In the genomic region with DNA sequence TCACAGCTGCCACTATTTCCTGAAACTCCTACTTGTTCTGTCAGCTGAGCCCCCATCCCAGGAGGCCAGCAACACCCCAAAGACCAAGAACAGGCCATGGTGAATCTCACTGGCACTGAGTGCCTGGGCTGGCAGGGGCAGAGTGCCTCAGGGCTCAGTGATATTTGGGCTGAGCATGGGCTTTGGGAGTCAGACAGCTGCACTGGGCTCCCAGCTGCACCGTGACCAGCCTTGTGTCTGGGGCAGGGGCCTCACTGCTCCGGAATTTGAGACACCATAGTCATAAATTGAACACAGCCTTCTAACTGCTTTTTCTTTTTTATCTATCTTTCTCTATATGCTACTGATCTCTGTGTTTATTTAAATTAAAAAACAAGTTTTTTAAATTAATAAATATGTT, we compare ENCODE assay signal across 35 cellular contexts.
"Had no signal": no experiment of that assay in that cellular context is flagged by ENCODE, and none has a peak within 500 bp of the region (broad histone marks: within the 10 kb centered on the region; RNA-seq: fewer than 3 reads in every experiment).

No MANE protein-coding gene starts in this region.

- DNase-seq: Karpas-422, Kasumi-1, KG1, MG63, MM.1S, MV-4-11, NCI-H1048, NCI-H1092, NCI-H1092 treated with DMSO at 0.1 percent for 48 hours, NCI-H1105, NCI-H1105 treated with DMSO at 0.1 percent for 48 hours, NCI-H1417, NCI-H1417 treated with DMSO at 0.1 percent for 48 hours, NCI-H1436, NCI-H1436 treated with DMSO at 0.1 percent for 48 hours, NCI-H146, NCI-H1694, NCI-H1694 treated with DMSO at 0.1 percent for 48 hours, NCI-H187, NCI-H187 treated with DMSO at 0.1 percent for 48 hours, NCI-H1930, NCI-H2029, NCI-H2029 treated with DMSO at 0.1 percent for 48 hours, NCI-H2081, NCI-H2081 treated with DMSO at 0.1 percent for 48 hours, NCI-H2107, NCI-H2171, NCI-H2227 treated with DMSO at 0.1 percent for 48 hours, NCI-H226, NCI-H345, NCI-H446, NCI-H446 treated with DMSO at 0.1 percent for 48 hours, NCI-H510A, NCI-H510A treated with DMSO at 0.1 percent for 48 hours had no signal

- H3K27me3 ChIP-seq: MG63 had no signal

- H3K4me3 ChIP-seq: MG63 had no signal

- H3K9me3 ChIP-seq: MG63 had no signal

- H3K27ac ChIP-seq: KMS-11 had no signal

- H3K36me3 ChIP-seq: MG63 had no signal
